ENCODE assay signal across 1 cellular context in genomic region chr18:58544179-58544578, GRCh38.
TF ChIP-seq lines count a peak whose summit lies in the region.

No MANE protein-coding gene starts in this region.

TF ChIP-seq in GM12878, 131 proteins besides CTCF, POLR2A, EP300 and RAD21 (continued from another document):
- TF ChIP-seq ATF2 (IDR thresholded peaks at IDR 0.05; ENCODE audit: low read length) (no peak), PKNOX1 (IDR thresholded peaks at IDR 0.05) (no peak), CHD4 (IDR thresholded peaks at IDR 0.05) (no peak), NR2F1 (conservative IDR thresholded peaks at IDR 0.05) (no peak), FOXM1 (IDR thresholded peaks at IDR 0.05; ENCODE audit: low read depth, low read length) (no peak), SMAD1 (IDR thresholded peaks at IDR 0.05; ENCODE audit: low read depth, partially characterized antibody) (no peak), STAT3 (IDR thresholded peaks at IDR 0.05; ENCODE audit: low read depth, low read length) (no peak)
